ENCODE assay signal across 8 cellular contexts in genomic region chr7:155299539-155300202, GRCh38. TPM values are rescaled to one million over a fixed set of nuclear protein-coding genes. Genes with fewer than 3 reads are reported as not detected.
DNase-seq lines count a peak whose midpoint lies in the region; ATAC-seq and TF ChIP-seq lines count a peak whose summit lies in the region.

No MANE protein-coding gene starts in this region.

- peak overlapping the region; percentile 96 for H3K27ac ChIP-seq in C4-2B

- DNase-seq in stimulated activated naive CD8-positive, alpha-beta T cell treated with anti-CD3 and anti-CD28 coated beads, Interleukin-15, amount 100 ng/mL, for 72 hours: no peak
- DNase-seq in lower leg skin (ENCODE audit: low spot score in 2 of 2): no peak
- no peak for DNase-seq in GF-D8 (lab: John Stamatoyannopoulos, UW)

- no peaks in the 10 kb centered on the region for H3K9me3 Mint-ChIP-seq in activated naive CD4-positive, alpha-beta T cell treated with anti-CD3 and anti-CD28 coated beads, Interleukin-2, amount 50 U/mL, for 24 hours
- no peaks in the 10 kb centered on the region for H3K9me3 Mint-ChIP-seq in stimulated activated naive CD8-positive, alpha-beta T cell treated with anti-CD3 and anti-CD28 coated beads, Interleukin-15, amount 100 ng/mL, for 72 hours

- ATAC-seq in HG02759 (IDR thresholded peaks at IDR 0.05; ENCODE audit: unreplicated experiment) (peak; percentile 7), HG02840 (IDR thresholded peaks at IDR 0.05; ENCODE audit: low FRiP score, unreplicated experiment) (no peak)
- no peak for ATAC-seq in stimulated activated naive CD8-positive, alpha-beta T cell treated with anti-CD3 and anti-CD28 coated beads, Interleukin-15, amount 100 ng/mL, for 72 hours

- TF ChIP-seq POLR2A in lower leg skin (IDR thresholded peaks at IDR 0.05): no peak

- peaks cover 33% of the 10 kb centered on the region for H3K4me1 Mint-ChIP-seq in activated naive CD4-positive, alpha-beta T cell treated with anti-CD3 and anti-CD28 coated beads, Interleukin-2, amount 50 U/mL, for 24 hours
- peaks cover 38% of the 10 kb centered on the region for H3K4me1 Mint-ChIP-seq in stimulated activated naive CD8-positive, alpha-beta T cell treated with anti-CD3 and anti-CD28 coated beads, Interleukin-15, amount 100 ng/mL, for 72 hours

- peak overlapping the region; percentile 94 for H3K4me3 Mint-ChIP-seq in activated naive CD4-positive, alpha-beta T cell treated with anti-CD3 and anti-CD28 coated beads, Interleukin-2, amount 50 U/mL, for 24 hours
- peak overlapping the region; percentile 93 to 97 for H3K4me3 Mint-ChIP-seq in stimulated activated naive CD8-positive, alpha-beta T cell treated with anti-CD3 and anti-CD28 coated beads, Interleukin-15, amount 100 ng/mL, for 72 hours

- H3K4me3 ChIP-seq in iPS-11a (ENCODE audit: low read depth, low read length) (peak overlapping the region; percentile 21), lower leg skin (ENCODE audit: low read depth, poor library complexity, severe bottlenecking) (no peak overlapping the region)

- intact Hi-C loops in lower leg skin (cut with DNase I; ENCODE audit: low total_unique reads): no loop called here

- 53 to 58% methylated on average over 8 of the region's 8 CpGs for WGBS in lower leg skin, 2 donors

- no peak for TF ChIP-seq CTCF in C4-2B (conservative IDR thresholded peaks at IDR 0.05)
- TF ChIP-seq CTCF in lower leg skin (IDR thresholded peaks at IDR 0.05): no peak

- H3K36me3 Mint-ChIP-seq in activated naive CD4-positive, alpha-beta T cell treated with anti-CD3 and anti-CD28 coated beads, Interleukin-2, amount 50 U/mL, for 24 hours: peaks cover 7% of the 10 kb centered on the region

- H3K27me3 Mint-ChIP-seq in activated naive CD4-positive, alpha-beta T cell treated with anti-CD3 and anti-CD28 coated beads, Interleukin-2, amount 50 U/mL, for 24 hours: no peaks in the 10 kb centered on the region
- no peaks in the 10 kb centered on the region for H3K27me3 Mint-ChIP-seq in stimulated activated naive CD8-positive, alpha-beta T cell treated with anti-CD3 and anti-CD28 coated beads, Interleukin-15, amount 100 ng/mL, for 72 hours

- H3K27ac Mint-ChIP-seq in activated naive CD4-positive, alpha-beta T cell treated with anti-CD3 and anti-CD28 coated beads, Interleukin-2, amount 50 U/mL, for 24 hours: peak overlapping the region; percentile 96
- H3K27ac Mint-ChIP-seq in stimulated activated naive CD8-positive, alpha-beta T cell treated with anti-CD3 and anti-CD28 coated beads, Interleukin-15, amount 100 ng/mL, for 72 hours: peak overlapping the region in 1 of 2 donors; percentile 81

RNA-seq across cellular contexts. Expression of gene INSIG1, which starts 2.0 kb away (rescaled TPM):
- 100 to 1,000 TPM in 2 of 4 donors, 10 to 100 TPM in 2; 40.1 to 151 (median 79.5) TPM for total RNA-seq in lower leg skin
